21 cellular contexts compared by ENCODE assay signal in the genomic region with DNA sequence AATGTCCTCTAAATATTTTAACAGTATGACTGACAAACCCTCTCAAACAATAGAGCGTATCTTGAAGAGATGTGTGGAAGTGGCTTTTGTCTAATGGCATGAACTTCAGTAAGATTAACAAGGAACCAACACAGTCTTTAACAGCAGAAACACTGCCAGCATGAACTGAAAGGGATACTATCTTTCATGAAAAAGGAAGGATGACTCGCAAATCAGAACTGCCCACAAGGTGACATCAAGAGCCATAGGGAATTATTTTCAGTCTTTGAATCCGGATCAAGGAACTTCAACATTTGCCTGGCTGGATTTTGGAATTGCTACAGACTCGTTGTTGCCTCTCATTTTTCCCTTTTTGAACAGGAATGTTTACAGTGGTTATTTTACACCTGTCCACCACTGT. TPM values are rescaled to one million over a fixed set of nuclear protein-coding genes. Genes with fewer than 3 reads are reported as not detected.
A peak's percentile ranks its signal among the peaks of the same experiment; 100 is the strongest.
DNase-seq lines count a peak whose midpoint lies in the region; ATAC-seq lines count a peak whose summit lies in the region.
"Had no signal": no experiment of that assay in that cellular context is flagged by ENCODE, and none has a peak within 500 bp of the region (broad histone marks: within the 10 kb centered on the region; RNA-seq: fewer than 3 reads in every experiment).

No MANE protein-coding gene starts in this region.

- no peak for ATAC-seq in HG02840 (IDR thresholded peaks at IDR 0.05; ENCODE audit: low FRiP score, unreplicated experiment)
- ATAC-seq: activated CD4-positive, CD25-positive, alpha-beta regulatory T cell treated with anti-CD3 and anti-CD28 coated beads, Interleukin-2, amount 50 U/mL, for 24 hours; activated T-cell treated with anti-CD3 and anti-CD28 coated beads, Interleukin-2, amount 50 U/mL, for 4 hours; left ventricle myocardium superior; Panc1 had no signal

- no peaks in the 10 kb centered on the region for H3K4me1 ChIP-seq in SJCRH30
- H3K4me1 ChIP-seq: thyroid gland had no signal

- DNase-seq in EH (ENCODE audit: low read depth) (peak; percentile 50), HT1080 (ENCODE audit: low read depth) (peak; percentile 30), amniotic stem cell (lab: John Stamatoyannopoulos, UW) (peak; percentile 7), left kidney (ENCODE audit: low read depth, low spot score) (peak; percentile 29), SJCRH30 (no peak), iPS-NIHi11 (ENCODE audit: low spot score) (no peak)
- DNase-seq: activated naive CD4-positive, alpha-beta T cell treated with anti-CD3 and anti-CD28 coated beads, Interleukin-2, amount 10 ng/mL, durations not matched to agents 7 days and 5 days; activated T-cell treated with anti-CD3 and anti-CD28 coated beads, Interleukin-2, amount 50 U/mL, for 4 hours; aorta; COR-L47; effector CD4-positive, alpha-beta T cell; left ventricle myocardium superior; MG63; NCI-H1694 treated with DMSO at 0.1 percent for 48 hours; NCI-H2227 treated with DMSO at 0.1 percent for 48 hours; small intestine; stimulated activated naive CD4-positive, alpha-beta T cell treated with Interleukin-2 at 50 U/mL for 16 hours; thyroid gland had no signal

- no peaks in the 10 kb centered on the region for H3K36me3 ChIP-seq in SJCRH30
- H3K36me3 ChIP-seq: MG63, thyroid gland had no signal

- H3K27ac ChIP-seq in SJCRH30, result no peak overlapping the region
- H3K27ac ChIP-seq: thyroid gland had no signal

- H3K9me3 ChIP-seq in SJCRH30 (replicated peaks), result no peaks in the 10 kb centered on the region
- H3K9me3 ChIP-seq: MG63, thyroid gland had no signal

- H3K4me3 ChIP-seq in SJCRH30, result no peak overlapping the region
- H3K4me3 ChIP-seq: MG63, thyroid gland had no signal

- no peaks in the 10 kb centered on the region for H3K27me3 ChIP-seq in SJCRH30
- H3K27me3 ChIP-seq: MG63, thyroid gland had no signal

RNA-seq across cellular contexts. Expression of gene HEXB, which starts 5.1 kb away (rescaled TPM):
- 180 and 185 TPM in 2 replicates for total RNA-seq in HT1080 (2014; rRNA removed; shearing (Covaris generic))
- polyA plus RNA-seq in HT1080 (2015; cell fraction: cytosol; rRNA removed), result 154 and 162 TPM in 2 replicates
- 174 and 178 TPM in 2 replicates for polyA plus RNA-seq in HT1080 (2015; cell fraction: nucleus; rRNA removed)
- 43.0 and 46.8 TPM in 2 replicates for total RNA-seq in SJCRH30 (2014; rRNA removed; shearing (Covaris generic))

RNA-seq across cellular contexts. Expression of gene ENC1, which starts 39.4 kb away (rescaled TPM):
- 44.6 and 72.0 TPM in 2 replicates for total RNA-seq in HT1080 (2014; rRNA removed; shearing (Covaris generic))
- polyA plus RNA-seq in HT1080 (2015; cell fraction: cytosol; rRNA removed), result 28.5 and 34.4 TPM in 2 replicates
- 64.0 and 65.8 TPM in 2 replicates for polyA plus RNA-seq in HT1080 (2015; cell fraction: nucleus; rRNA removed)
- total RNA-seq in SJCRH30 (2014; rRNA removed; shearing (Covaris generic)), result 104 and 109 TPM in 2 replicates

Comparison
In these comparisons a context has a peak if more than half of its experiments do, and no peak if none do; other contexts are left out.
1. DNase-seq: peak in EH (single experiment), HT1080 (single experiment), amniotic stem cell (single experiment) and left kidney (single experiment); none in SJCRH30 (0 of 2) and iPS-NIHi11 (single experiment).